Comparison of ENCODE assay signal across 2 cellular contexts in genomic region chr5:116766470-116766947, GRCh38.
TF ChIP-seq lines count a peak whose summit lies in the region.

No MANE protein-coding gene starts in this region.

TF ChIP-seq in A549, 52 proteins besides CTCF, POLR2A, EP300 and RAD21 (continued from another document):
- no peak for TF ChIP-seq EHF (CRISPR knock-in tag; IDR thresholded peaks at IDR 0.05)
- no peak for TF ChIP-seq PBX3 (IDR thresholded peaks at IDR 0.05)
- TF ChIP-seq, protein P1, sequence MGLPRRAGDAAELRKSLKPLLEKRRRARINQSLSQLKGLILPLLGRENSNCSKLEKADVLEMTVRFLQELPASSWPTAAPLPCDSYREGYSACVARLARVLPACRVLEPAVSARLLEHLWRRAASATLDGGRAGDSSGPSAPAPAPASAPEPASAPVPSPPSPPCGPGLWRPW (IDR thresholded peaks at IDR 0.05): 0 out of 2 replicates have a peak, but pooled peaks have one; percentile 30
- peak; percentile 57 for TF ChIP-seq MAFK (IDR thresholded peaks at IDR 0.05; ENCODE audit: partially characterized antibody)
- no peak for TF ChIP-seq KDM1A (IDR thresholded peaks at IDR 0.05; ENCODE audit: low read depth)
- no peak for TF ChIP-seq RNF2 (IDR thresholded peaks at IDR 0.05; ENCODE audit: borderline replicate concordance, low read depth)
- TF ChIP-seq CEBPB (IDR thresholded peaks at IDR 0.05): peak; percentile 39 to 54; a peak in 3 of 4 replicates

TF ChIP-seq in HepG2, 621 proteins besides CTCF, POLR2A, EP300 and RAD21 (continued from another document and continues in another):
- TF ChIP-seq PBX3 (CRISPR knock-in tag; IDR thresholded peaks at IDR 0.05; ENCODE audit: borderline replicate concordance) (no peak), NR2F6 (IDR thresholded peaks at IDR 0.05) (no peak), NR2F6 (CRISPR knock-in tag; IDR thresholded peaks at IDR 0.05) (peak; percentile 54; the same call in 1 of the 2 replicates), BRCA1 (CRISPR knock-in tag; IDR thresholded peaks at IDR 0.05) (no peak), SALL1 (CRISPR knock-in tag; IDR thresholded peaks at IDR 0.05) (no peak), ZNF776 (CRISPR knock-in tag; IDR thresholded peaks at IDR 0.05) (no peak), ZKSCAN5 (CRISPR knock-in tag; IDR thresholded peaks at IDR 0.05) (no peak), SOX13 (IDR thresholded peaks at IDR 0.05) (no peak), SOX13 (CRISPR knock-in tag; conservative IDR thresholded peaks at IDR 0.05 in 1 of 2, IDR thresholded peaks at IDR 0.05 in 1 of 2) (peak in 1 of 2 experiments; percentile 63; a peak in 2 of 4 replicates), HOMEZ (CRISPR knock-in tag; IDR thresholded peaks at IDR 0.05; ENCODE audit: low read depth) (peak; percentile 52; the same call in 1 of the 2 replicates), ZNF619 (CRISPR knock-in tag; IDR thresholded peaks at IDR 0.05) (no peak), NR3C1 (CRISPR knock-in tag; IDR thresholded peaks at IDR 0.05) (no peak), TRIM22 (IDR thresholded peaks at IDR 0.05) (no peak), KAT8 (CRISPR knock-in tag; IDR thresholded peaks at IDR 0.05) (0 out of 2 replicates have a peak, but pooled peaks have one; percentile 20), ATM (IDR thresholded peaks at IDR 0.05; ENCODE audit: borderline replicate concordance) (no peak), KAT2B (IDR thresholded peaks at IDR 0.05; ENCODE audit: borderline replicate concordance, low read depth, low read length) (no peak), ZNF264 (CRISPR knock-in tag; IDR thresholded peaks at IDR 0.05) (no peak), ZNF512B (CRISPR knock-in tag; IDR thresholded peaks at IDR 0.05; ENCODE audit: borderline replicate concordance) (no peak), YEATS4 (CRISPR knock-in tag; IDR thresholded peaks at IDR 0.05; ENCODE audit: borderline replicate concordance) (no peak), ZNF101 (CRISPR knock-in tag; IDR thresholded peaks at IDR 0.05; ENCODE audit: borderline replicate concordance, low read depth) (no peak), ZNF143 (CRISPR knock-in tag; IDR thresholded peaks at IDR 0.05) (no peak), ZNF451 (CRISPR knock-in tag; IDR thresholded peaks at IDR 0.05) (no peak), U2AF1 (optimal IDR thresholded peaks at IDR 0.05; ENCODE audit: low read depth, low read length) (no peak), LCORL (IDR thresholded peaks at IDR 0.05) (no peak), LCORL (CRISPR knock-in tag; IDR thresholded peaks at IDR 0.05) (no peak), TFE3 (CRISPR knock-in tag; IDR thresholded peaks at IDR 0.05) (peak; percentile 27; the same call in 1 of the 2 replicates), NCOA5 (CRISPR knock-in tag; IDR thresholded peaks at IDR 0.05) (no peak), SRY (CRISPR knock-in tag; IDR thresholded peaks at IDR 0.05) (no peak), HHEX (CRISPR knock-in tag; IDR thresholded peaks at IDR 0.05) (no peak), GATAD1 (CRISPR knock-in tag; IDR thresholded peaks at IDR 0.05) (no peak), ZNF577 (CRISPR knock-in tag; IDR thresholded peaks at IDR 0.05; ENCODE audit: borderline replicate concordance, low read depth) (no peak), UBTF (CRISPR knock-in tag; IDR thresholded peaks at IDR 0.05) (no peak), SPEN (CRISPR knock-in tag; IDR thresholded peaks at IDR 0.05; ENCODE audit: low read depth) (no peak), ZBTB21 (CRISPR knock-in tag; IDR thresholded peaks at IDR 0.05) (peak; percentile 97), DNMT3B (CRISPR knock-in tag; conservative IDR thresholded peaks at IDR 0.05) (0 out of 2 replicates have a peak, but pooled peaks have one; percentile 33)
- TF ChIP-seq, protein P2, sequence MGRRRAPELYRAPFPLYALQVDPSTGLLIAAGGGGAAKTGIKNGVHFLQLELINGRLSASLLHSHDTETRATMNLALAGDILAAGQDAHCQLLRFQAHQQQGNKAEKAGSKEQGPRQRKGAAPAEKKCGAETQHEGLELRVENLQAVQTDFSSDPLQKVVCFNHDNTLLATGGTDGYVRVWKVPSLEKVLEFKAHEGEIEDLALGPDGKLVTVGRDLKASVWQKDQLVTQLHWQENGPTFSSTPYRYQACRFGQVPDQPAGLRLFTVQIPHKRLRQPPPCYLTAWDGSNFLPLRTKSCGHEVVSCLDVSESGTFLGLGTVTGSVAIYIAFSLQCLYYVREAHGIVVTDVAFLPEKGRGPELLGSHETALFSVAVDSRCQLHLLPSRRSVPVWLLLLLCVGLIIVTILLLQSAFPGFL (CRISPR knock-in tag; IDR thresholded peaks at IDR 0.05): no peak
- TF ChIP-seq, protein P3, sequence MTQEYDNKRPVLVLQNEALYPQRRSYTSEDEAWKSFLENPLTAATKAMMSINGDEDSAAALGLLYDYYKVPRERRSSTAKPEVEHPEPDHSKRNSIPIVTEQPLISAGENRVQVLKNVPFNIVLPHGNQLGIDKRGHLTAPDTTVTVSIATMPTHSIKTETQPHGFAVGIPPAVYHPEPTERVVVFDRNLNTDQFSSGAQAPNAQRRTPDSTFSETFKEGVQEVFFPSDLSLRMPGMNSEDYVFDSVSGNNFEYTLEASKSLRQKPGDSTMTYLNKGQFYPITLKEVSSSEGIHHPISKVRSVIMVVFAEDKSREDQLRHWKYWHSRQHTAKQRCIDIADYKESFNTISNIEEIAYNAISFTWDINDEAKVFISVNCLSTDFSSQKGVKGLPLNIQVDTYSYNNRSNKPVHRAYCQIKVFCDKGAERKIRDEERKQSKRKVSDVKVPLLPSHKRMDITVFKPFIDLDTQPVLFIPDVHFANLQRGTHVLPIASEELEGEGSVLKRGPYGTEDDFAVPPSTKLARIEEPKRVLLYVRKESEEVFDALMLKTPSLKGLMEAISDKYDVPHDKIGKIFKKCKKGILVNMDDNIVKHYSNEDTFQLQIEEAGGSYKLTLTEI (CRISPR knock-in tag; conservative IDR thresholded peaks at IDR 0.05): no peak
- TF ChIP-seq, protein P4, sequence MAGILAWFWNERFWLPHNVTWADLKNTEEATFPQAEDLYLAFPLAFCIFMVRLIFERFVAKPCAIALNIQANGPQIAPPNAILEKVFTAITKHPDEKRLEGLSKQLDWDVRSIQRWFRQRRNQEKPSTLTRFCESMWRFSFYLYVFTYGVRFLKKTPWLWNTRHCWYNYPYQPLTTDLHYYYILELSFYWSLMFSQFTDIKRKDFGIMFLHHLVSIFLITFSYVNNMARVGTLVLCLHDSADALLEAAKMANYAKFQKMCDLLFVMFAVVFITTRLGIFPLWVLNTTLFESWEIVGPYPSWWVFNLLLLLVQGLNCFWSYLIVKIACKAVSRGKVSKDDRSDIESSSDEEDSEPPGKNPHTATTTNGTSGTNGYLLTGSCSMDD (CRISPR knock-in tag; IDR thresholded peaks at IDR 0.05): no peak
- TF ChIP-seq, protein P5, sequence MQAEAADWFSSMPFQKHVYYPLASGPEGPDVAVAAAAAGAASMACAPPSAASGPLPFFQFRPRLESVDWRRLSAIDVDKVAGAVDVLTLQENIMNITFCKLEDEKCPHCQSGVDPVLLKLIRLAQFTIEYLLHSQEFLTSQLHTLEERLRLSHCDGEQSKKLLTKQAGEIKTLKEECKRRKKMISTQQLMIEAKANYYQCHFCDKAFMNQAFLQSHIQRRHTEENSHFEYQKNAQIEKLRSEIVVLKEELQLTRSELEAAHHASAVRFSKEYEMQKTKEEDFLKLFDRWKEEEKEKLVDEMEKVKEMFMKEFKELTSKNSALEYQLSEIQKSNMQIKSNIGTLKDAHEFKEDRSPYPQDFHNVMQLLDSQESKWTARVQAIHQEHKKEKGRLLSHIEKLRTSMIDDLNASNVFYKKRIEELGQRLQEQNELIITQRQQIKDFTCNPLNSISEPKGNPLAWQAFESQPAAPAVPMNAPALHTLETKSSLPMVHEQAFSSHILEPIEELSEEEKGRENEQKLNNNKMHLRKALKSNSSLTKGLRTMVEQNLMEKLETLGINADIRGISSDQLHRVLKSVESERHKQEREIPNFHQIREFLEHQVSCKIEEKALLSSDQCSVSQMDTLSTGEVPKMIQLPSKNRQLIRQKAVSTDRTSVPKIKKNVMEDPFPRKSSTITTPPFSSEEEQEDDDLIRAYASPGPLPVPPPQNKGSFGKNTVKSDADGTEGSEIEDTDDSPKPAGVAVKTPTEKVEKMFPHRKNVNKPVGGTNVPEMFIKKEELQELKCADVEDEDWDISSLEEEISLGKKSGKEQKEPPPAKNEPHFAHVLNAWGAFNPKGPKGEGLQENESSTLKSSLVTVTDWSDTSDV (CRISPR knock-in tag; IDR thresholded peaks at IDR 0.05): no peak
- TF ChIP-seq, protein P6, sequence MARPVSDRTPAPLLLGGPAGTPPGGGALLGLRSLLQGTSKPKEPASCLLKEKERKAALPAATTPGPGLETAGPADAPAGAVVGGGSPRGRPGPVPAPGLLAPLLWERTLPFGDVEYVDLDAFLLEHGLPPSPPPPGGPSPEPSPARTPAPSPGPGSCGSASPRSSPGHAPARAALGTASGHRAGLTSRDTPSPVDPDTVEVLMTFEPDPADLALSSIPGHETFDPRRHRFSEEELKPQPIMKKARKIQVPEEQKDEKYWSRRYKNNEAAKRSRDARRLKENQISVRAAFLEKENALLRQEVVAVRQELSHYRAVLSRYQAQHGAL (CRISPR knock-in tag; IDR thresholded peaks at IDR 0.05; ENCODE audit: not compliant biosample characterization): no peak
